8 cellular contexts compared by ENCODE assay signal in genomic region chr17:60525347-60525623, GRCh38. TPM values are rescaled to one million over a fixed set of nuclear protein-coding genes. Genes with fewer than 3 reads are reported as not detected.
DNase-seq lines count a peak whose midpoint lies in the region; ATAC-seq, FAIRE-seq and TF ChIP-seq lines count a peak whose summit lies in the region.

No MANE protein-coding gene starts in this region.

- POLR2A ChIA-PET in CD8-positive, alpha-beta T cell (lab: Charles Lee): interaction anchor here (1.2 kb wide), 1 partner anchor 32 kb away, joined by 3 read pairs; no protein-coding TSS in a partner anchor

- no peaks in the 10 kb centered on the region for H3K9me3 Mint-ChIP-seq in CD8-positive, alpha-beta T cell
- peaks cover 2% of the 10 kb centered on the region for H3K9me3 Mint-ChIP-seq in astrocyte (ENCODE audit: unreplicated experiment)
- no peaks in the 10 kb centered on the region for H3K9me3 Mint-ChIP-seq in stimulated activated naive CD8-positive, alpha-beta T cell treated with anti-CD3 and anti-CD28 coated beads, Interleukin-15, amount 100 ng/mL, for 72 hours

- H3K27ac ChIP-seq in CD8-positive, alpha-beta T cell (ENCODE audit: low read depth, low read length): peak overlapping the region; percentile 95
- peak overlapping the region; percentile 98 for H3K27ac ChIP-seq in astrocyte (ENCODE audit: low read depth, low read length)
- H3K27ac ChIP-seq in kidney (ENCODE audit: low read depth in 2 of 2, low read length in 2 of 2): peak overlapping the region; percentile 99 to 100

- peak overlapping the region; percentile 85 for H3K4me3 ChIP-seq in CD8-positive, alpha-beta T cell (ENCODE audit: low read depth, low read length)
- H3K4me3 ChIP-seq in astrocyte (ENCODE audit: insufficient read depth, low read depth, low read length) (peak overlapping the region; percentile 100), kidney (ENCODE audit: low read length in 2 of 2) (peak overlapping the region; percentile 92 to 99)

- H3K9ac ChIP-seq in astrocyte (ENCODE audit: low read length) (peak overlapping the region; percentile 100), kidney (ENCODE audit: low read length in 2 of 2) (peak overlapping the region; percentile 72 to 97)

- FAIRE-seq in astrocyte (lab: Jason Lieb, UNC) (no peak), kidney (lab: Jason Lieb, UNC) (no peak)

- peak overlapping the region; percentile 99 for H3K4me3 Mint-ChIP-seq in CD8-positive, alpha-beta T cell
- H3K4me3 Mint-ChIP-seq in astrocyte (ENCODE audit: unreplicated experiment): peak overlapping the region; percentile 95
- peak overlapping the region; percentile 93 to 98 for H3K4me3 Mint-ChIP-seq in stimulated activated naive CD8-positive, alpha-beta T cell treated with anti-CD3 and anti-CD28 coated beads, Interleukin-15, amount 100 ng/mL, for 72 hours

- no peaks in the 10 kb centered on the region for H3K27me3 ChIP-seq in CD8-positive, alpha-beta T cell (ENCODE audit: insufficient read depth, low read length)
- no peaks in the 10 kb centered on the region for H3K27me3 ChIP-seq in astrocyte (ENCODE audit: insufficient read depth, low read length)

- peak overlapping the region; percentile 98 for H3K4me2 ChIP-seq in astrocyte (ENCODE audit: low read length)

- peak overlapping the region; percentile 82 for H2AFZ ChIP-seq in astrocyte (ENCODE audit: low read depth, low read length)

- H4K20me1 ChIP-seq in astrocyte (ENCODE audit: insufficient read depth, low read length): peaks cover 52% of the 10 kb centered on the region

- H3K36me3 Mint-ChIP-seq in CD8-positive, alpha-beta T cell: peaks cover 32% of the 10 kb centered on the region
- no peaks in the 10 kb centered on the region for H3K36me3 Mint-ChIP-seq in astrocyte (ENCODE audit: low read depth, unreplicated experiment)

- no peak for ATAC-seq in CD8-positive, alpha-beta T cell
- ATAC-seq in HG03175 (IDR thresholded peaks at IDR 0.05; ENCODE audit: unreplicated experiment) (peak; percentile 19), GM21381 (IDR thresholded peaks at IDR 0.05; ENCODE audit: unreplicated experiment) (no peak), HG03135 (IDR thresholded peaks at IDR 0.05; ENCODE audit: unreplicated experiment) (no peak)
- no peak for ATAC-seq in stimulated activated naive CD8-positive, alpha-beta T cell treated with anti-CD3 and anti-CD28 coated beads, Interleukin-15, amount 100 ng/mL, for 72 hours

- H3K4me1 Mint-ChIP-seq in CD8-positive, alpha-beta T cell (ENCODE audit: low read depth): peaks cover 58% of the 10 kb centered on the region
- H3K4me1 Mint-ChIP-seq in astrocyte (ENCODE audit: low read depth, unreplicated experiment): peaks cover 17% of the 10 kb centered on the region
- H3K4me1 Mint-ChIP-seq in stimulated activated naive CD8-positive, alpha-beta T cell treated with anti-CD3 and anti-CD28 coated beads, Interleukin-15, amount 100 ng/mL, for 72 hours: peaks cover 22% of the 10 kb centered on the region

- intact Hi-C loops in CD8-positive, alpha-beta T cell (cut with DNase I, micrococcal nuclease): loop anchor here (1.0 to 10.0 kb wide), 5 partner anchors 75 to 390 kb away; partner anchors contain the start of genes BCAS3 (in 2 of the 2) and PPM1D (in 2 of the 2)
- intact Hi-C loops in kidney (cut with DNase I): no loop called here

- no peaks in the 10 kb centered on the region for H3K9me3 ChIP-seq in CD8-positive, alpha-beta T cell (ENCODE audit: low read length)
- H3K9me3 ChIP-seq in astrocyte (ENCODE audit: insufficient read depth, low read depth, low read length) (no peaks in the 10 kb centered on the region), kidney (ENCODE audit: control insufficient read depth in 1 of 2, low read length in 2 of 2) (no peaks in the 10 kb centered on the region)

- no peaks in the 10 kb centered on the region for H3K36me3 ChIP-seq in CD8-positive, alpha-beta T cell (ENCODE audit: insufficient read depth, low read length)
- H3K36me3 ChIP-seq in astrocyte (ENCODE audit: insufficient read depth, low read length): no peaks in the 10 kb centered on the region
- no peaks in the 10 kb centered on the region for H3K36me3 ChIP-seq in kidney (ENCODE audit: control insufficient read depth in 1 of 2, insufficient read depth in 2 of 2, low read length in 2 of 2)

- TF ChIP-seq CTCF in CD8-positive, alpha-beta T cell (IDR thresholded peaks at IDR 0.05): no peak
- TF ChIP-seq CTCF in astrocyte (IDR thresholded peaks at IDR 0.05; ENCODE audit: insufficient read depth, low read depth, low read length): no peak
- TF ChIP-seq CTCF in kidney (IDR thresholded peaks at IDR 0.05; ENCODE audit: borderline replicate concordance, extremely low read depth, insufficient read depth): no peak

- CTCF ChIA-PET in CD8-positive, alpha-beta T cell (lab: Charles Lee): no interaction called here

- DNase-seq in CD8-positive, alpha-beta T cell: no peak
- peak; percentile 12 for DNase-seq in astrocyte (ENCODE audit: low read depth)
- no peak for DNase-seq in kidney
- no peak for DNase-seq in stimulated activated naive CD8-positive, alpha-beta T cell treated with anti-CD3 and anti-CD28 coated beads, Interleukin-15, amount 100 ng/mL, for 72 hours
- DNase-seq in NCI-H1694 treated with DMSO at 0.1 percent for 48 hours (lab: John Stamatoyannopoulos, UW): no peak

- peak overlapping the region; percentile 98 for H3K27ac Mint-ChIP-seq in CD8-positive, alpha-beta T cell
- peak overlapping the region; percentile 97 for H3K27ac Mint-ChIP-seq in astrocyte (ENCODE audit: unreplicated experiment)
- H3K27ac Mint-ChIP-seq in stimulated activated naive CD8-positive, alpha-beta T cell treated with anti-CD3 and anti-CD28 coated beads, Interleukin-15, amount 100 ng/mL, for 72 hours: peak overlapping the region; percentile 96 to 100

- H3K4me1 ChIP-seq in CD8-positive, alpha-beta T cell (ENCODE audit: insufficient read depth, low read length): peaks cover 29% of the 10 kb centered on the region
- H3K4me1 ChIP-seq in astrocyte (ENCODE audit: insufficient read depth, low read length) (peaks cover 3% of the 10 kb centered on the region), kidney (ENCODE audit: control insufficient read depth in 1 of 2, insufficient read depth in 1 of 2, low read depth in 1 of 2, low read length in 2 of 2) (peaks cover 0 to 3% of the 10 kb centered on the region in 2 donors)

- peaks cover 66% of the 10 kb centered on the region for H3K79me2 ChIP-seq in astrocyte (ENCODE audit: insufficient read depth, low read length)

- no peaks in the 10 kb centered on the region for H3K27me3 Mint-ChIP-seq in CD8-positive, alpha-beta T cell (ENCODE audit: low read depth)
- no peaks in the 10 kb centered on the region for H3K27me3 Mint-ChIP-seq in astrocyte (ENCODE audit: low read depth, unreplicated experiment)
- H3K27me3 Mint-ChIP-seq in stimulated activated naive CD8-positive, alpha-beta T cell treated with anti-CD3 and anti-CD28 coated beads, Interleukin-15, amount 100 ng/mL, for 72 hours: no peaks in the 10 kb centered on the region

RNA-seq across cellular contexts. Expression of gene APPBP2, which starts 0.8 kb away (rescaled TPM):
- total RNA-seq in CD8-positive, alpha-beta T cell: 10 to 100 TPM; 19.9 to 20.1 TPM
- total RNA-seq in astrocyte (50.5 and 53.3 TPM in 2 replicates), kidney (44.4 TPM)
- polyA plus RNA-seq in kidney (ENCODE audit: insufficient read depth, low read depth, low replicate concordance): 10.9 TPM
